In the genomic region with DNA sequence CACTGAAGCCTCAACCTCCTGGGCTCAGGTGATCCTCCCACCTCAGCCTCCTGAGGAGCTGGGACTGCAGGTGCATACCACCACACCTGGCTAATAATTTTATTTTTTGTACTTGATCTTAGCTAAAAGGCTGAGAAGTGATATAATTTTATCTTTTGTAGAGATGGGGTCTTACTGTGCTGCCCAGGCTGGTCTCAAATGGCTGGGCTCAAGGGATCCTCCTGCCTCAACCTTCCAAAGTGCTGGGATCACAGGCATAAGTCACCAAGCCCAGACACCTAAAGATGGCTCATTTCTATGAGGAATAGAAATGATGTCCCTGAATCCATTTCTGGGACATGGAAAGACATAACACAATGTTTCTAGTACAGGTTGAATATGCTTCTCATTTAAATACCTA, we compare ENCODE assay signal across 17 cellular contexts. TPM values are rescaled to one million over a fixed set of nuclear protein-coding genes. Genes with fewer than 3 reads are reported as not detected.
A peak's percentile ranks its signal among the peaks of the same experiment; 100 is the strongest.
DNase-seq lines count a peak whose midpoint lies in the region; ATAC-seq, FAIRE-seq and TF ChIP-seq lines count a peak whose summit lies in the region.
"Had no signal": no experiment of that assay in that cellular context is flagged by ENCODE, and none has a peak within 500 bp of the region (broad histone marks: within the 10 kb centered on the region; RNA-seq: fewer than 3 reads in every experiment).

No MANE protein-coding gene starts in this region.

- TF ChIP-seq CTCF in RWPE1 (conservative IDR thresholded peaks at IDR 0.05; ENCODE audit: low read depth) (no peak), esophagus squamous epithelium (IDR thresholded peaks at IDR 0.05) (no peak), pancreas (IDR thresholded peaks at IDR 0.05) (no peak), upper lobe of left lung (IDR thresholded peaks at IDR 0.05) (no peak), OCI-LY7 (conservative IDR thresholded peaks at IDR 0.05; ENCODE audit: low read length) (no peak)

- H3K36me3 ChIP-seq in esophagus squamous epithelium (no peaks in the 10 kb centered on the region), pancreas (no peaks in the 10 kb centered on the region), upper lobe of left lung (no peaks in the 10 kb centered on the region), OCI-LY7 (ENCODE audit: insufficient read depth, low read length) (no peaks in the 10 kb centered on the region)
- H3K36me3 ChIP-seq: cardiac muscle cell had no signal

- H2AFZ ChIP-seq in OCI-LY7 (ENCODE audit: low read length): no peak overlapping the region

- H3K4me2 ChIP-seq in OCI-LY7 (ENCODE audit: low read length): no peak overlapping the region

- H3K4me3 ChIP-seq in esophagus squamous epithelium (no peak overlapping the region), pancreas (no peak overlapping the region), upper lobe of left lung (no peak overlapping the region), OCI-LY7 (ENCODE audit: low read depth, low read length, poor library complexity, severe bottlenecking) (no peak overlapping the region)
- H3K4me3 ChIP-seq: cardiac muscle cell had no signal

- H3K4me1 ChIP-seq in esophagus squamous epithelium (peaks cover 47 to 82% (median 55%) of the 10 kb centered on the region in 3 donors), pancreas (peaks cover 42 to 72% (median 62%) of the 10 kb centered on the region in 3 donors), upper lobe of left lung (peaks cover 46 to 69% (median 58%) of the 10 kb centered on the region in 4 donors), OCI-LY7 (ENCODE audit: insufficient read depth, low read length, poor library complexity, severe bottlenecking) (peaks cover 36% of the 10 kb centered on the region)

- no peak for ATAC-seq in pancreas
- no peak for ATAC-seq in upper lobe of left lung (ENCODE audit: low FRiP score in 2 of 2)
- ATAC-seq in HG03378 (IDR thresholded peaks at IDR 0.05; ENCODE audit: unreplicated experiment): no peak
- ATAC-seq: activated CD8-positive, alpha-beta memory T cell treated with anti-CD3 and anti-CD28 coated beads, Interleukin-2, amount 10 ng/mL, durations not matched to agents 7 days and 5 days; HCT116; stimulated activated naive CD8-positive, alpha-beta T cell treated with anti-CD3 and anti-CD28 coated beads, Interleukin-15, amount 100 ng/mL, for 72 hours had no signal

- no peak for DNase-seq in RWPE1 (ENCODE audit: low spot score)
- DNase-seq in esophagus squamous epithelium (lab: John Stamatoyannopoulos, UW): no peak
- no peak for DNase-seq in pancreas
- DNase-seq in upper lobe of left lung: no peak
- DNase-seq in stimulated activated CD4-positive, alpha-beta T cell treated with anti-CD3 and anti-CD28 coated beads, Interleukin-15, amount 100 ng/mL, for 24 hours: no peak
- DNase-seq in OCI-LY7 (ENCODE audit: low spot score): no peak
- DNase-seq: activated CD4-positive, alpha-beta T cell treated with anti-CD3 and anti-CD28 coated beads, Interleukin-2, amount 10 ng/mL, durations not matched to agents 7 days and 5 days; activated CD8-positive, alpha-beta memory T cell treated with anti-CD3 and anti-CD28 coated beads, Interleukin-2, amount 10 ng/mL, durations not matched to agents 7 days and 5 days; activated naive CD4-positive, alpha-beta T cell treated with anti-CD3 and anti-CD28 coated beads, Interleukin-2, amount 10 ng/mL, durations not matched to agents 7 days and 5 days; CD4-positive, alpha-beta T cell; cortex of kidney; glutamatergic neuron; stimulated activated naive CD8-positive, alpha-beta T cell treated with anti-CD3 and anti-CD28 coated beads, Interleukin-15, amount 100 ng/mL, for 72 hours had no signal

- FAIRE-seq in pancreas (lab: Jason Lieb, UNC): no peak
- FAIRE-seq: GM19239 had no signal

- no peak for TF ChIP-seq EP300 in upper lobe of left lung (IDR thresholded peaks at IDR 0.05)

- BruUV-seq in OCI-LY7 (replicated peaks; lab: Mats Ljungman, UMichigan): no TSS peak

- CTCF ChIA-PET in RWPE1 (lab: Yijun Ruan, JAX) (no interaction called here), OCI-LY7 (lab: Charles Lee; ENCODE audit: unreplicated experiment) (no interaction called here)

- H3K9me2 ChIP-seq in OCI-LY7 (ENCODE audit: insufficient read depth, low read length): no peaks in the 10 kb centered on the region

- intact Hi-C loops in esophagus squamous epithelium (cut with DNase I) (loop anchor here (10.0 kb wide), 1 partner anchor 76 kb away; no protein-coding TSS in a partner anchor), pancreas (cut with DNase I) (loop anchor here in 1 of 3 donors (10.0 kb wide), 1 partner anchor 466 kb away; no protein-coding TSS in a partner anchor), OCI-LY7 (cut with micrococcal nuclease; ENCODE audit: unreplicated experiment) (no loop called here)

- TF ChIP-seq POLR2A in esophagus squamous epithelium (IDR thresholded peaks at IDR 0.05) (no peak), upper lobe of left lung (IDR thresholded peaks at IDR 0.05) (no peak)

- H3K9me3 ChIP-seq in esophagus squamous epithelium: no peaks in the 10 kb centered on the region
- no peaks in the 10 kb centered on the region for H3K9me3 ChIP-seq in pancreas
- H3K9me3 ChIP-seq in upper lobe of left lung: no peaks in the 10 kb centered on the region
- no peaks in the 10 kb centered on the region for H3K9me3 ChIP-seq in OCI-LY7 (ENCODE audit: low read length)

- H4K20me1 ChIP-seq in OCI-LY7 (ENCODE audit: insufficient read depth, low read length): no peaks in the 10 kb centered on the region

- POLR2A ChIA-PET in RWPE1 (lab: Yijun Ruan, JAX; ENCODE audit: low non-redundant PET): no interaction called here
- POLR2A ChIA-PET in OCI-LY7 (lab: Charles Lee): interaction anchor here (0.6 to 1.2 kb wide), 3 partner anchors 29 to 136 kb away, joined by 3 to 5 read pairs (median 3); no protein-coding TSS in a partner anchor

- H3K27me3 ChIP-seq in esophagus squamous epithelium (no peaks in the 10 kb centered on the region), pancreas (no peaks in the 10 kb centered on the region), upper lobe of left lung (no peaks in the 10 kb centered on the region)
- H3K27me3 ChIP-seq: cardiac muscle cell had no signal

- no peaks in the 10 kb centered on the region for H3K79me2 ChIP-seq in OCI-LY7 (ENCODE audit: insufficient read depth, low read depth, low read length)

- H3K27ac ChIP-seq in RWPE1 (peak overlapping the region; percentile 98), esophagus squamous epithelium (peak overlapping the region; percentile 86 to 93 (median 90)), pancreas (peak overlapping the region in 3 of 4 donors; percentile 18 to 95 (median 90)), upper lobe of left lung (peak overlapping the region; percentile 55 to 92 (median 76)), OCI-LY7 (ENCODE audit: low read depth, low read length, poor library complexity, severe bottlenecking) (no peak overlapping the region)
- H3K27ac ChIP-seq: cardiac muscle cell had no signal

RNA-seq across cellular contexts. Expression of gene TOMM20, which starts 57.8 kb away (rescaled TPM):
- total RNA-seq in esophagus squamous epithelium (100 to 1,000 TPM in 1 of 4 donors, 10 to 100 TPM in 3; 36.4 to 117 (median 84.1) TPM), pancreas (100 to 1,000 TPM in 2 of 6 donors, 10 to 100 TPM in 4; 53.8 to 106 (median 91.9) TPM), upper lobe of left lung (100 to 1,000 TPM in 2 of 6 donors, 10 to 100 TPM in 4; 37.6 to 124 (median 89.8) TPM), OCI-LY7 (2022) (133 and 156 TPM in 2 replicates)
- polyA plus RNA-seq in pancreas: 10 to 100 TPM; 37.7 to 52.9 TPM
- 68.5 and 76.7 TPM in 2 replicates for total RNA-seq in OCI-LY7 (2014; rRNA removed; shearing (Covaris generic))
